ENCODE assay signal across 8 cellular contexts in the genomic region with DNA sequence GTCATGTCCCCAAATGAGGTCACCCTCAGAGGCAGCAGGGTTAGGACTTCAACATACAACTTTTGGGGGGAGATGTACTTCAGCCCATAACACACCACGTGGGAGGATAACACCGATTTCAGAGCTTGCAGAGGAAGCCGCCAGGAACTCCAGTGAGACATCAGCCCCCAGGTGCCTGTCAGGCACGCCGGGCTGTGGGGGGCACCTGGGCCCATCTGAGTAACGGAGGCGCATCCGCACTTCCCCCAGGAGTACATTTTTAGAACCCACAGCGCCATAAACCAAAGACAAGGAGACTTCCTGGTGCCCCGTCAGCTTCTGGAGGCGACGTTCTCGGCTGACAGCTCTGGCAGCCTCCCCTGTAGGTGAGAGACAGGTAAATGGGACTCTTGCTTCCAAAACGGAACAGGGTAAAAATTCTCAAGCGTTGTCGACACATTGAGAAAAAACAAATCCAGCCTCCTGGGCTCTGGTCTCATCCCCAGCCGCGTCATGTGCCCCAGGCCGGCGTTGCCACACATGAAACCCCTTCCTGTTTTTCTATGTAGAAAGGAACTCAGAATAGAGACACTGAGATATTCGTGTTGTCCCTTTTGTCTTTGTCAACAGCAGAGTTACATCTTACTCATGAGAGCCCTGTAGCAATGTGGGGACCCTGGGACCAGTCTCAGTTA.
DNase-seq lines count a peak whose midpoint lies in the region; ATAC-seq and TF ChIP-seq lines count a peak whose summit lies in the region.

No MANE protein-coding gene starts in this region.

- H3K36me3 Mint-ChIP-seq in activated CD8-positive, alpha-beta T cell treated with anti-CD3 and anti-CD28 coated beads, Interleukin-2, amount 10 ng/mL, durations not matched to agents 7 days and 5 days (ENCODE audit: low read depth) = no peaks in the 10 kb centered on the region

- H3K27me3 Mint-ChIP-seq in activated CD8-positive, alpha-beta T cell treated with anti-CD3 and anti-CD28 coated beads, Interleukin-2, amount 10 ng/mL, durations not matched to agents 7 days and 5 days (ENCODE audit: low read depth) = no peaks in the 10 kb centered on the region

- H3K4me1 ChIP-seq in HEK293 (ENCODE audit: control insufficient read depth, insufficient read depth, low read length) = no peaks in the 10 kb centered on the region
- peaks cover 0 to 68% (median 18%) of the 10 kb centered on the region in 3 donors for H3K4me1 ChIP-seq in gastroesophageal sphincter

- H3K27ac ChIP-seq in HEK293 (ENCODE audit: extremely low read depth, low read depth, low read length) (no peak overlapping the region), gastroesophageal sphincter (peak overlapping the region in 3 of 4 donors; percentile 80 to 93 (median 91))

- TF ChIP-seq POLR2A in gastroesophageal sphincter (IDR thresholded peaks at IDR 0.05) = no peak

- no peaks in the 10 kb centered on the region for H3K9me3 Mint-ChIP-seq in activated CD8-positive, alpha-beta T cell treated with anti-CD3 and anti-CD28 coated beads, Interleukin-2, amount 10 ng/mL, durations not matched to agents 7 days and 5 days (ENCODE audit: insufficient read depth)

- peak; percentile 78 for ATAC-seq in activated CD8-positive, alpha-beta T cell treated with anti-CD3 and anti-CD28 coated beads, Interleukin-2, amount 10 ng/mL, durations not matched to agents 7 days and 5 days
- no peak for ATAC-seq in gastroesophageal sphincter
- ATAC-seq in GM21447 (IDR thresholded peaks at IDR 0.05; ENCODE audit: unreplicated experiment) = no peak

- CTCF ChIA-PET in HEK293 (lab: Yijun Ruan, JAX) = no interaction called here
- CTCF ChIA-PET in activated CD8-positive, alpha-beta T cell treated with anti-CD3 and anti-CD28 coated beads, Interleukin-2, amount 10 ng/mL, durations not matched to agents 7 days and 5 days (lab: Charles Lee) = interaction anchor here (0.7 to 2.3 kb wide), 9 partner anchors 9 to 154 kb away, joined by 3 to 12 read pairs (median 3); partner anchors contain the start of gene PDE9A

- 60 to 80% methylated on average over 1 to 14 of the region's 21 CpGs for WGBS in gastroesophageal sphincter (ENCODE audit: low coverage in 1 of 2), 2 donors

- H3K4me1 Mint-ChIP-seq in activated CD8-positive, alpha-beta T cell treated with anti-CD3 and anti-CD28 coated beads, Interleukin-2, amount 10 ng/mL, durations not matched to agents 7 days and 5 days (ENCODE audit: low read depth) = peaks cover 35% of the 10 kb centered on the region

- no peak overlapping the region for H3K4me3 ChIP-seq in HEK293 (ENCODE audit: low read depth, low read length)
- H3K4me3 ChIP-seq in gastroesophageal sphincter = no peak overlapping the region

- H3K27me3 ChIP-seq in gastroesophageal sphincter = no peaks in the 10 kb centered on the region

- TF ChIP-seq CTCF in HEK293 (tag by site-specific recombination; IDR thresholded peaks at IDR 0.05) (no peak), gastroesophageal sphincter (IDR thresholded peaks at IDR 0.05) (no peak)

- POLR2A ChIA-PET in HEK293 (lab: Yijun Ruan, JAX) = no interaction called here
- POLR2A ChIA-PET in activated CD8-positive, alpha-beta T cell treated with anti-CD3 and anti-CD28 coated beads, Interleukin-2, amount 10 ng/mL, durations not matched to agents 7 days and 5 days (lab: Charles Lee) = interaction anchor here (0.6 to 2.9 kb wide), 10 partner anchors 9 to 1336 kb away, joined by 3 to 14 read pairs (median 4); no protein-coding TSS in a partner anchor

- no peaks in the 10 kb centered on the region for H3K9me3 ChIP-seq in HEK293 (ENCODE audit: control insufficient read depth, insufficient read depth, low read depth, low read length)
- H3K9me3 ChIP-seq in gastroesophageal sphincter = no peaks in the 10 kb centered on the region

- peak; percentile 54 for DNase-seq in activated CD8-positive, alpha-beta T cell treated with anti-CD3 and anti-CD28 coated beads, Interleukin-2, amount 10 ng/mL, durations not matched to agents 7 days and 5 days
- DNase-seq in stimulated activated CD4-positive, alpha-beta T cell treated with anti-CD3 and anti-CD28 coated beads, Interleukin-12 subunit alpha, Interleukin-12 subunit beta, amount 100 ng/mL, for 48 hours (ENCODE audit: low read depth in 2 of 3, low spot score in 1 of 3) = peak in 2 of 3 donors; percentile 4 to 16
- DNase-seq in NCI-H446 (lab: John Stamatoyannopoulos, UW) = no peak
- DNase-seq in HT-29 (ENCODE audit: low spot score) = no peak
- no peak for DNase-seq in NCI-H1436 treated with DMSO at 0.1 percent for 48 hours (lab: John Stamatoyannopoulos, UW)

- no peaks in the 10 kb centered on the region for H3K36me3 ChIP-seq in HEK293 (ENCODE audit: control insufficient read depth in 2 of 2, insufficient read depth in 1 of 2, low read length in 2 of 2)
- H3K36me3 ChIP-seq in gastroesophageal sphincter = peaks cover 0 to 21% of the 10 kb centered on the region in 2 donors

- H3K27ac Mint-ChIP-seq in activated CD8-positive, alpha-beta T cell treated with anti-CD3 and anti-CD28 coated beads, Interleukin-2, amount 10 ng/mL, durations not matched to agents 7 days and 5 days = peak overlapping the region; percentile 98

- H3K4me3 Mint-ChIP-seq in activated CD8-positive, alpha-beta T cell treated with anti-CD3 and anti-CD28 coated beads, Interleukin-2, amount 10 ng/mL, durations not matched to agents 7 days and 5 days = peak overlapping the region; percentile 70

- no peak for TF ChIP-seq EP300 in gastroesophageal sphincter (IDR thresholded peaks at IDR 0.05)

TF ChIP-seq in HEK293, 187 proteins besides CTCF, POLR2A, EP300 and RAD21:
- TF ChIP-seq BCL6B (tag by site-specific recombination; IDR thresholded peaks at IDR 0.05) = no peak
- TF ChIP-seq, protein P1, sequence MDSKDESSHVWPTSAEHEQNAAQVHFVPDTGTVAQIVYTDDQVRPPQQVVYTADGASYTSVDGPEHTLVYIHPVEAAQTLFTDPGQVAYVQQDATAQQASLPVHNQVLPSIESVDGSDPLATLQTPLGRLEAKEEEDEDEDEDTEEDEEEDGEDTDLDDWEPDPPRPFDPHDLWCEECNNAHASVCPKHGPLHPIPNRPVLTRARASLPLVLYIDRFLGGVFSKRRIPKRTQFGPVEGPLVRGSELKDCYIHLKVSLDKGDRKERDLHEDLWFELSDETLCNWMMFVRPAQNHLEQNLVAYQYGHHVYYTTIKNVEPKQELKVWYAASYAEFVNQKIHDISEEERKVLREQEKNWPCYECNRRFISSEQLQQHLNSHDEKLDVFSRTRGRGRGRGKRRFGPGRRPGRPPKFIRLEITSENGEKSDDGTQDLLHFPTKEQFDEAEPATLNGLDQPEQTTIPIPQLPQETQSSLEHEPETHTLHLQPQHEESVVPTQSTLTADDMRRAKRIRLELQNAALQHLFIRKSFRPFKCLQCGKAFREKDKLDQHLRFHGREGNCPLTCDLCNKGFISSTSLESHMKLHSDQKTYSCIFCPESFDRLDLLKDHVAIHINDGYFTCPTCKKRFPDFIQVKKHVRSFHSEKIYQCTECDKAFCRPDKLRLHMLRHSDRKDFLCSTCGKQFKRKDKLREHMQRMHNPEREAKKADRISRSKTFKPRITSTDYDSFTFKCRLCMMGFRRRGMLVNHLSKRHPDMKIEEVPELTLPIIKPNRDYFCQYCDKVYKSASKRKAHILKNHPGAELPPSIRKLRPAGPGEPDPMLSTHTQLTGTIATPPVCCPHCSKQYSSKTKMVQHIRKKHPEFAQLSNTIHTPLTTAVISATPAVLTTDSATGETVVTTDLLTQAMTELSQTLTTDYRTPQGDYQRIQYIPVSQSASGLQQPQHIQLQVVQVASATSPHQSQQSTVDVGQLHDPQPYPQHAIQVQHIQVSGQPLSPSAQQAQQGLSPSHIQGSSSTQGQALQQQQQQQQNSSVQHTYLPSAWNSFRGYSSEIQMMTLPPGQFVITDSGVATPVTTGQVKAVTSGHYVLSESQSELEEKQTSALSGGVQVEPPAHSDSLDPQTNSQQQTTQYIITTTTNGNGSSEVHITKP (tag by site-specific recombination; IDR thresholded peaks at IDR 0.05) = peak; percentile 43; the same call in 1 of the 2 replicates
TF ChIP-seq in HEK293: peak in this region for 1.

Comparison
In these comparisons a context has a peak if more than half of its experiments do, and no peak if none do; other contexts are left out.
1. DNase-seq: peak in activated CD8-positive, alpha-beta T cell treated with anti-CD3 and anti-CD28 coated beads, Interleukin-2, amount 10 ng/mL, durations not matched to agents 7 days and 5 days (single experiment) and stimulated activated CD4-positive, alpha-beta T cell treated with anti-CD3 and anti-CD28 coated beads, Interleukin-12 subunit alpha, Interleukin-12 subunit beta, amount 100 ng/mL, for 48 hours (2 of 3); none in NCI-H446 (0 of 2), HT-29 (single experiment) and NCI-H1436 treated with DMSO at 0.1 percent for 48 hours (single experiment).